Comparison of ENCODE assay signal across 9 cellular contexts in genomic region chr12:103495783-103496456, GRCh38. TPM values are rescaled to one million over a fixed set of nuclear protein-coding genes. Genes with fewer than 3 reads are reported as not detected.
DNase-seq lines count a peak whose midpoint lies in the region; ATAC-seq and TF ChIP-seq lines count a peak whose summit lies in the region.
"Had no signal": no experiment of that assay in that cellular context is flagged by ENCODE, and none has a peak within 500 bp of the region (broad histone marks: within the 10 kb centered on the region; RNA-seq: fewer than 3 reads in every experiment).

TSS of gene C12orf42 (minus strand) at chr12:103495968. CDS start at chr12:103478426, 17,542 bp downstream.

- peak; percentile 35 for ATAC-seq in GM21423 (IDR thresholded peaks at IDR 0.05; ENCODE audit: unreplicated experiment)
- ATAC-seq in left lung, result peak; percentile 79
- peak; percentile 42 to 45 for ATAC-seq in stimulated activated naive B cell treated with anti-CD40 and anti-IgM and Interleukin-4, amounts not matched to agents 10 μg/mL and 1 μg/mL and 100 μg/mL, for 72 hours (replicated peaks)

- H3K4me3 ChIP-seq in HUES48 (ENCODE audit: low read depth, low read length), result peak within 1 kb of the TSS; percentile 72
- peak within 1 kb of the TSS; percentile 74 for H3K4me3 ChIP-seq in coronary artery
- peak within 1 kb of the TSS; percentile 17 to 26 for H3K4me3 ChIP-seq in left lung

- H3K27ac Mint-ChIP-seq in stimulated activated naive B cell treated with anti-CD40 and anti-IgM and Interleukin-4, amounts not matched to agents 10 μg/mL and 1 μg/mL and 100 μg/mL, for 72 hours, result peak within 1 kb of the TSS; percentile 91

- H3K27me3 ChIP-seq in HUES48 (ENCODE audit: control insufficient read depth, insufficient read depth, low read length), result peaks cover 28% of the 10 kb centered on the region
- peaks cover 31 to 47% of the 10 kb centered on the region in 2 donors for H3K27me3 ChIP-seq in left lung

- H3K36me3 ChIP-seq in HUES48 (ENCODE audit: control insufficient read depth, insufficient read depth, low read length), result no peaks in the 10 kb centered on the region
- H3K36me3 ChIP-seq in left lung, result no peaks in the 10 kb centered on the region
- H3K36me3 ChIP-seq: thyroid gland had no signal

- peaks cover 24% of the 10 kb centered on the region for H3K4me1 ChIP-seq in HUES48 (ENCODE audit: control insufficient read depth, insufficient read depth, low read length)
- peaks cover 0 to 6% of the 10 kb centered on the region in 2 donors for H3K4me1 ChIP-seq in left lung

- peaks cover 13 to 17% of the 10 kb centered on the region in 2 donors for H3K27me3 Mint-ChIP-seq in stimulated activated naive B cell treated with anti-CD40 and anti-IgM and Interleukin-4, amounts not matched to agents 10 μg/mL and 1 μg/mL and 100 μg/mL, for 72 hours

- peaks cover 4% of the 10 kb centered on the region in 2 donors for H3K36me3 Mint-ChIP-seq in stimulated activated naive B cell treated with anti-CD40 and anti-IgM and Interleukin-4, amounts not matched to agents 10 μg/mL and 1 μg/mL and 100 μg/mL, for 72 hours

- peaks cover 5 to 7% of the 10 kb centered on the region in 2 donors for H3K9me3 Mint-ChIP-seq in stimulated activated naive B cell treated with anti-CD40 and anti-IgM and Interleukin-4, amounts not matched to agents 10 μg/mL and 1 μg/mL and 100 μg/mL, for 72 hours

- H3K4me1 Mint-ChIP-seq in stimulated activated naive B cell treated with anti-CD40 and anti-IgM and Interleukin-4, amounts not matched to agents 10 μg/mL and 1 μg/mL and 100 μg/mL, for 72 hours, result peaks cover 22 to 44% of the 10 kb centered on the region in 2 donors

- peak within 1 kb of the TSS; percentile 30 for H3K27ac ChIP-seq in HUES48 (ENCODE audit: low read depth, low read length)
- no peak within 1 kb of the TSS for H3K27ac ChIP-seq in coronary artery
- no peak within 1 kb of the TSS for H3K27ac ChIP-seq in left lung
- H3K27ac ChIP-seq: thyroid gland had no signal

- DNase-seq in DMS79 treated with DMSO at 0.1 percent for 48 hours (lab: John Stamatoyannopoulos, UW) (peak; percentile 63), SHP77 treated with DMSO at 0.1 percent for 48 hours (lab: John Stamatoyannopoulos, UW) (peak; percentile 79), coronary artery (ENCODE audit: low spot score) (no peak), left lung (peak in 1 of 2 donors; percentile 76), mucosa of gallbladder (ENCODE audit: low spot score) (no peak)
- DNase-seq in stimulated activated naive B cell treated with anti-CD40 and anti-IgM and Interleukin-4, amounts not matched to agents 10 μg/mL and 1 μg/mL and 100 μg/mL, for 72 hours, result peak; percentile 31

- H3K4me3 Mint-ChIP-seq in stimulated activated naive B cell treated with anti-CD40 and anti-IgM and Interleukin-4, amounts not matched to agents 10 μg/mL and 1 μg/mL and 100 μg/mL, for 72 hours, result peak within 1 kb of the TSS; percentile 84 to 90

- no peak for TF ChIP-seq CTCF in coronary artery (IDR thresholded peaks at IDR 0.05)
- peak in 1 of 2 donors; percentile 23 for TF ChIP-seq CTCF in left lung (IDR thresholded peaks at IDR 0.05)

- H3K9ac ChIP-seq in HUES48 (ENCODE audit: low read depth, low read length), result no peak within 1 kb of the TSS

- intact Hi-C loops in left lung (cut with DNase I), result no loop called here

- no peaks in the 10 kb centered on the region for H3K9me3 ChIP-seq in HUES48 (ENCODE audit: control insufficient read depth, insufficient read depth, low read length)
- H3K9me3 ChIP-seq in left lung, result no peaks in the 10 kb centered on the region
- H3K9me3 ChIP-seq: thyroid gland had no signal

RNA-seq across cellular contexts. Expression of gene C12orf42, which starts in this region (rescaled TPM):
- total RNA-seq in left lung, result not detected
- total RNA-seq in mucosa of gallbladder, result not detected
- total RNA-seq: thyroid gland had no signal

Comparison
In these comparisons a context has a peak if more than half of its experiments do, and no peak if none do; other contexts are left out.
1. Peak in ATAC-seq and H3K4me3 ChIP-seq in left lung; RNA of the gene not detected or under 1 TPM.
2. DNase-seq: peak in DMS79 treated with DMSO at 0.1 percent for 48 hours (single experiment), SHP77 treated with DMSO at 0.1 percent for 48 hours (single experiment) and stimulated activated naive B cell treated with anti-CD40 and anti-IgM and Interleukin-4, amounts not matched to agents 10 μg/mL and 1 μg/mL and 100 μg/mL, for 72 hours (single experiment); none in coronary artery (single experiment) and mucosa of gallbladder (single experiment).
3. H3K4me3 ChIP-seq: peak in every context shown above with its lines; median percentile 74 in coronary artery; 72 in HUES48; 22 in left lung.
4. Peak in every context shown above with its lines, with median percentiles within 50 percentile points of each other: ATAC-seq.